23 cellular contexts compared by ENCODE assay signal in the genomic region with DNA sequence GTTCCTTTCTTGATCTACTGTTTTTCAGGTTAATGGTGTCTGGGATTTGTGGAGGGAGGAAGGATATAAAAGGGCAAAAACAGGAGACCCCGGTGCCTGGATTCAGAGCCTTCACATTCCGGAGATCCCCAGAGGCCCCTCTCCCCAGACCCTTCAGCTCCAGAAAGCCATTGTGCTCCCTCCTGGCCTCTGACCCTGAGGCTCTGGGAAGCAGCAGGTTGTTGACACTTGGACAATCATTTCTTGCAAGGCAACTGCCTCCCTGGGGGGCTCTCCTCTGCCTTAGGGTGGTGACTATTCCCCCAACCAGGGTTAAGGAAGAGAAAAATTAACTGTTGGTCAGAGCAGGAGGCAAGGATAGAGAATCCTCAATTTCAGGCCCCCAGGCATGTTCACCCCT.
DNase-seq lines count a peak whose midpoint lies in the region; ATAC-seq, FAIRE-seq and TF ChIP-seq lines count a peak whose summit lies in the region.
"Had no signal": no experiment of that assay in that cellular context is flagged by ENCODE, and none has a peak within 500 bp of the region (broad histone marks: within the 10 kb centered on the region; RNA-seq: fewer than 3 reads in every experiment).

No MANE protein-coding gene starts in this region.

- no peaks in the 10 kb centered on the region for H3K9me3 ChIP-seq in HUES64 (ENCODE audit: insufficient read depth, low read depth, low read length)
- no peaks in the 10 kb centered on the region for H3K9me3 ChIP-seq in body of pancreas
- no peaks in the 10 kb centered on the region for H3K9me3 ChIP-seq in right lobe of liver
- H3K9me3 ChIP-seq in GM23248 (ENCODE audit: low read depth) = no peaks in the 10 kb centered on the region
- H3K9me3 ChIP-seq: adrenal gland, spleen had no signal

- H3K36me3 ChIP-seq in HUES64 (ENCODE audit: insufficient read depth, low read length) = no peaks in the 10 kb centered on the region
- H3K36me3 ChIP-seq in body of pancreas (replicated peaks in 1 of 2; ENCODE audit: insufficient read depth in 1 of 2, low read depth in 2 of 2) = no peaks in the 10 kb centered on the region
- peaks cover 0 to 50% (median 17%) of the 10 kb centered on the region in 4 donors for H3K36me3 ChIP-seq in right lobe of liver
- no peaks in the 10 kb centered on the region for H3K36me3 ChIP-seq in GM23248 (ENCODE audit: low read depth)

- H3K9ac ChIP-seq in HUES64 (ENCODE audit: low read depth, low read length) (no peak overlapping the region), GM23248 (no peak overlapping the region)

- H3K9me2 ChIP-seq in GM23248 (ENCODE audit: insufficient read depth) = no peaks in the 10 kb centered on the region

- H3K36me3 Mint-ChIP-seq in stimulated activated effector memory CD8-positive, alpha-beta T cell treated with anti-CD3 and anti-CD28 coated beads, Interleukin-12 subunit alpha, Interleukin-12 subunit beta, amount 100 ng/mL, for 72 hours = peaks cover 69% of the 10 kb centered on the region
- H3K36me3 Mint-ChIP-seq: stimulated activated naive B cell treated with anti-CD40 and anti-IgM and Interleukin-4, amounts not matched to agents 10 μg/mL and 1 μg/mL and 100 μg/mL, for 72 hours had no signal

- ATAC-seq in body of pancreas (no peak), right lobe of liver (peak in 3 of 4 donors; percentile 2 to 8 (median 4))
- ATAC-seq in stimulated activated effector memory CD8-positive, alpha-beta T cell treated with anti-CD3 and anti-CD28 coated beads, Interleukin-12 subunit alpha, Interleukin-12 subunit beta, amount 100 ng/mL, for 72 hours = no peak
- ATAC-seq: stimulated activated naive B cell treated with anti-CD40 and anti-IgM and Interleukin-4, amounts not matched to agents 10 μg/mL and 1 μg/mL and 100 μg/mL, for 72 hours had no signal

- peak overlapping the region; percentile 73; the same call in 1 of the 2 replicates for H3K27ac ChIP-seq in HUES64 (ENCODE audit: low read depth, low read length)
- peak overlapping the region in 3 of 4 donors; percentile 34 to 63 (median 45) for H3K27ac ChIP-seq in body of pancreas
- peak overlapping the region in 2 of 3 donors; percentile 45 to 67 for H3K27ac ChIP-seq in right lobe of liver
- H3K27ac ChIP-seq in GM23248 = no peak overlapping the region
- H3K27ac ChIP-seq: SK-N-MC, spleen had no signal

- no peak overlapping the region for H3K4me3 Mint-ChIP-seq in stimulated activated effector memory CD8-positive, alpha-beta T cell treated with anti-CD3 and anti-CD28 coated beads, Interleukin-12 subunit alpha, Interleukin-12 subunit beta, amount 100 ng/mL, for 72 hours
- H3K4me3 Mint-ChIP-seq: activated CD4-positive, alpha-beta T cell treated with anti-CD3 and anti-CD28 coated beads, Interleukin-2, amount 10 ng/mL, durations not matched to agents 7 days and 5 days; CD4-positive, alpha-beta T cell; stimulated activated naive B cell treated with anti-CD40 and anti-IgM and Interleukin-4, amounts not matched to agents 10 μg/mL and 1 μg/mL and 100 μg/mL, for 72 hours had no signal

- in situ Hi-C loops in GM23248 (cut with MboI) = no loop called here

- no peaks in the 10 kb centered on the region for H3K9me3 Mint-ChIP-seq in stimulated activated effector memory CD8-positive, alpha-beta T cell treated with anti-CD3 and anti-CD28 coated beads, Interleukin-12 subunit alpha, Interleukin-12 subunit beta, amount 100 ng/mL, for 72 hours
- H3K9me3 Mint-ChIP-seq: activated CD4-positive, alpha-beta T cell treated with anti-CD3 and anti-CD28 coated beads, Interleukin-2, amount 10 ng/mL, durations not matched to agents 7 days and 5 days; CD4-positive, alpha-beta T cell; stimulated activated naive B cell treated with anti-CD40 and anti-IgM and Interleukin-4, amounts not matched to agents 10 μg/mL and 1 μg/mL and 100 μg/mL, for 72 hours had no signal

- TF ChIP-seq CTCF in body of pancreas (IDR thresholded peaks at IDR 0.05) = no peak
- TF ChIP-seq CTCF in right lobe of liver (IDR thresholded peaks at IDR 0.05) = no peak

- no peaks in the 10 kb centered on the region for H4K20me1 ChIP-seq in GM23248 (ENCODE audit: insufficient read depth)

- no peak for DNase-seq in body of pancreas
- no peak for DNase-seq in right lobe of liver
- DNase-seq in stimulated activated effector memory CD8-positive, alpha-beta T cell treated with anti-CD3 and anti-CD28 coated beads, Interleukin-12 subunit alpha, Interleukin-12 subunit beta, amount 100 ng/mL, for 72 hours (ENCODE audit: low spot score in 2 of 2) = no peak
- no peak for DNase-seq in GM23248
- no peak for DNase-seq in GF-D8 (lab: John Stamatoyannopoulos, UW)
- DNase-seq in RCC 7860 (ENCODE audit: low spot score) = no peak
- DNase-seq: activated CD4-positive, alpha-beta T cell treated with anti-CD3 and anti-CD28 coated beads, Interleukin-2, amount 10 ng/mL, durations not matched to agents 7 days and 5 days; activated effector memory CD4-positive, alpha-beta T cell treated with Interleukin-2 at 50 U/mL for 16 hours; adrenal gland; CD4-positive, alpha-beta T cell; DMS153; NCI-H1105 treated with DMSO at 0.1 percent for 48 hours; NCI-H2081; NCI-H226; nucleus accumbens; spleen; stimulated activated CD4-positive, alpha-beta T cell treated with anti-CD3 and anti-CD28 coated beads, Interleukin-2, amount 100 ng/mL, for 48 hours; stimulated activated naive B cell treated with anti-CD40 and anti-IgM and Interleukin-4, amounts not matched to agents 10 μg/mL and 1 μg/mL and 100 μg/mL, for 72 hours had no signal

- no peak overlapping the region for H3K4me2 ChIP-seq in GM23248 (ENCODE audit: unreplicated experiment)

- H3F3A ChIP-seq in GM23248 (ENCODE audit: insufficient read depth) = no peaks in the 10 kb centered on the region

- H3K27ac Mint-ChIP-seq in stimulated activated effector memory CD8-positive, alpha-beta T cell treated with anti-CD3 and anti-CD28 coated beads, Interleukin-12 subunit alpha, Interleukin-12 subunit beta, amount 100 ng/mL, for 72 hours = peak overlapping the region; percentile 81
- H3K27ac Mint-ChIP-seq: stimulated activated naive B cell treated with anti-CD40 and anti-IgM and Interleukin-4, amounts not matched to agents 10 μg/mL and 1 μg/mL and 100 μg/mL, for 72 hours had no signal

- no peak overlapping the region for H2AFZ ChIP-seq in GM23248

- no peaks in the 10 kb centered on the region for H3K79me2 ChIP-seq in GM23248 (ENCODE audit: insufficient read depth)

- H3K4me1 Mint-ChIP-seq in stimulated activated effector memory CD8-positive, alpha-beta T cell treated with anti-CD3 and anti-CD28 coated beads, Interleukin-12 subunit alpha, Interleukin-12 subunit beta, amount 100 ng/mL, for 72 hours = peaks cover 52% of the 10 kb centered on the region

- no peak for FAIRE-seq in RCC 7860 (lab: Jason Lieb, UNC)
- FAIRE-seq: colon, endometrium had no signal

- 68% methylated on average over 2 of the region's 2 CpGs for WGBS in HUES64
- 59 to 81% methylated on average over 2 of the region's 2 CpGs for WGBS in body of pancreas, 2 donors
- WGBS in right lobe of liver (ENCODE audit: insufficient coverage, low coverage, low lambda C conversion rate, missing lambda C conversion rate) = 42% methylated on average over 2 of the region's 2 CpGs
- WGBS in GM23248 (ENCODE audit: low coverage in 1 of 2, low lambda C conversion rate in 2 of 2, missing lambda C conversion rate in 2 of 2), 2 experiments = 64 to 65% methylated on average over 2 of the region's 2 CpGs

- TF ChIP-seq POLR2A in body of pancreas (IDR thresholded peaks at IDR 0.05) = no peak
- TF ChIP-seq POLR2A in right lobe of liver (IDR thresholded peaks at IDR 0.05) = no peak

- H3K4me3 ChIP-seq in HUES64 (ENCODE audit: low read length) (no peak overlapping the region), body of pancreas (no peak overlapping the region), right lobe of liver (peak overlapping the region in 1 of 3 donors; percentile 17), GM23248 (no peak overlapping the region)
- H3K4me3 ChIP-seq: adrenal gland, lung, SK-N-MC, spleen had no signal

- H3K27me3 ChIP-seq in HUES64 (ENCODE audit: insufficient read depth, low read length) (no peaks in the 10 kb centered on the region), body of pancreas (no peaks in the 10 kb centered on the region), right lobe of liver (no peaks in the 10 kb centered on the region), GM23248 (replicated peaks; ENCODE audit: insufficient read depth) (no peaks in the 10 kb centered on the region; the same call in 1 of the 2 replicates)
- H3K27me3 ChIP-seq: adrenal gland, spleen had no signal

- intact Hi-C loops in body of pancreas (cut with DNase I) (no loop called here), right lobe of liver (cut with DNase I) (no loop called here)

- H3K4me1 ChIP-seq in HUES64 (ENCODE audit: insufficient read depth, low read length) (peaks cover 19% of the 10 kb centered on the region), body of pancreas (peaks cover 30% of the 10 kb centered on the region), right lobe of liver (peaks cover 0 to 37% (median 17%) of the 10 kb centered on the region in 4 donors), GM23248 (ENCODE audit: insufficient read depth) (no peaks in the 10 kb centered on the region)

Comparison
In these comparisons a context has a peak if more than half of its experiments do, and no peak if none do; other contexts are left out.
1. ATAC-seq: peak in right lobe of liver (3 of 4); none in body of pancreas (single experiment) and stimulated activated effector memory CD8-positive, alpha-beta T cell treated with anti-CD3 and anti-CD28 coated beads, Interleukin-12 subunit alpha, Interleukin-12 subunit beta, amount 100 ng/mL, for 72 hours (single experiment).